8 cellular contexts compared by ENCODE assay signal in genomic region chr11:119029340-119030028, GRCh38. TPM values are rescaled to one million over a fixed set of nuclear protein-coding genes. Genes with fewer than 3 reads are reported as not detected.
A peak's percentile ranks its signal among the peaks of the same experiment; 100 is the strongest.
DNase-seq lines count a peak whose midpoint lies in the region; ATAC-seq, FAIRE-seq and TF ChIP-seq lines count a peak whose summit lies in the region.

No MANE protein-coding gene starts in this region.

- H4K20me1 ChIP-seq in BLaER1 = no peaks in the 10 kb centered on the region

- peak overlapping the region; percentile 72; the same call in 1 of the 2 replicates for H3K27ac ChIP-seq in BLaER1
- H3K27ac ChIP-seq in ascending aorta = peak overlapping the region; percentile 61 to 77
- peak overlapping the region; percentile 94 to 95 for H3K27ac ChIP-seq in kidney (ENCODE audit: low read depth in 2 of 2, low read length in 2 of 2)

- intact Hi-C loops in ascending aorta (cut with DNase I) = loop anchor here (1.0 to 2.0 kb wide), 2 partner anchors 11 to 31 kb away; partner anchors contain the start of genes CENATAC, RPS25 and TRAPPC4
- intact Hi-C loops in kidney (cut with DNase I) = no loop called here

- H3K4me3 ChIP-seq in BLaER1 (peak overlapping the region; percentile 85), ascending aorta (peak overlapping the region; percentile 84 to 89), kidney (ENCODE audit: low read length in 2 of 2) (peak overlapping the region; percentile 78 to 91)

- ATAC-seq in GM21367 (IDR thresholded peaks at IDR 0.05; ENCODE audit: unreplicated experiment) = peak; percentile 6

- peaks cover 45% of the 10 kb centered on the region for H3K36me3 ChIP-seq in BLaER1
- H3K36me3 ChIP-seq in ascending aorta = peaks cover 0 to 13% of the 10 kb centered on the region in 2 donors
- H3K36me3 ChIP-seq in kidney (ENCODE audit: control insufficient read depth in 1 of 2, insufficient read depth in 2 of 2, low read length in 2 of 2) = peaks cover 19 to 25% of the 10 kb centered on the region in 2 donors

- H3K4me2 ChIP-seq in BLaER1 = peak overlapping the region; percentile 98

- no peak for FAIRE-seq in kidney (lab: Jason Lieb, UNC)

- H3K9ac ChIP-seq in BLaER1 (peak overlapping the region; percentile 79), kidney (ENCODE audit: low read length in 2 of 2) (peak overlapping the region; percentile 67 to 89)

- no peak for TF ChIP-seq CTCF in ascending aorta (IDR thresholded peaks at IDR 0.05)
- TF ChIP-seq CTCF in kidney (IDR thresholded peaks at IDR 0.05; ENCODE audit: borderline replicate concordance, extremely low read depth, insufficient read depth) = no peak

- DNase-seq in MV-4-11 (lab: John Stamatoyannopoulos, UW) (peak; percentile 21), ascending aorta (ENCODE audit: low spot score in 2 of 2) (no peak), kidney (peak; percentile 83), NCI-H128 (lab: John Stamatoyannopoulos, UW; ENCODE audit: unreplicated experiment) (no peak), AG20443 (ENCODE audit: low spot score) (no peak)
- DNase-seq in stimulated activated CD4-positive, alpha-beta T cell treated with anti-CD3 and anti-CD28 coated beads, Interleukin-2, amount 100 ng/mL, for 24 hours = peak; percentile 52 to 67

- H3K27me3 ChIP-seq in BLaER1 = no peaks in the 10 kb centered on the region
- H3K27me3 ChIP-seq in ascending aorta = no peaks in the 10 kb centered on the region

- H3K9me3 ChIP-seq in BLaER1 = no peaks in the 10 kb centered on the region
- H3K9me3 ChIP-seq in ascending aorta = no peaks in the 10 kb centered on the region
- no peaks in the 10 kb centered on the region for H3K9me3 ChIP-seq in kidney (ENCODE audit: control insufficient read depth in 1 of 2, low read length in 2 of 2)

- peaks cover 34% of the 10 kb centered on the region for H3K4me1 ChIP-seq in BLaER1
- H3K4me1 ChIP-seq in ascending aorta = peaks cover 5 to 13% of the 10 kb centered on the region in 2 donors
- H3K4me1 ChIP-seq in kidney (ENCODE audit: control insufficient read depth in 1 of 2, insufficient read depth in 1 of 2, low read depth in 1 of 2, low read length in 2 of 2) = peaks cover 30 to 33% of the 10 kb centered on the region in 2 donors

RNA-seq across cellular contexts. Expression of gene SLC37A4, which starts 1.2 kb away (rescaled TPM):
- 21.2 TPM for total RNA-seq in ascending aorta
- 49.5 TPM for total RNA-seq in kidney
- 115 TPM for polyA plus RNA-seq in kidney (ENCODE audit: insufficient read depth, low read depth, low replicate concordance)

RNA-seq across cellular contexts. Expression of gene TRAPPC4, which starts 10.9 kb away (rescaled TPM):
- total RNA-seq in ascending aorta (41.0 TPM), kidney (82.6 TPM)
- 136 TPM for polyA plus RNA-seq in kidney (ENCODE audit: insufficient read depth, low read depth, low replicate concordance)

RNA-seq across cellular contexts. Expression of gene RPS25, which starts 11.3 kb away (rescaled TPM):
- 857 TPM for total RNA-seq in ascending aorta
- 852 TPM for total RNA-seq in kidney
- polyA plus RNA-seq in kidney (ENCODE audit: insufficient read depth, low read depth, low replicate concordance) = 1,047 TPM

RNA-seq across cellular contexts. Expression of gene HYOU1, which starts 27.5 kb away (rescaled TPM):
- total RNA-seq in ascending aorta (98.4 TPM), kidney (187 TPM)
- polyA plus RNA-seq in kidney (ENCODE audit: insufficient read depth, low read depth, low replicate concordance) = 69.0 TPM

RNA-seq across cellular contexts. Expression of gene CENATAC, which starts 31.5 kb away (rescaled TPM):
- 67.7 TPM for total RNA-seq in ascending aorta
- total RNA-seq in kidney = 45.0 TPM
- 19.8 TPM for polyA plus RNA-seq in kidney (ENCODE audit: insufficient read depth, low read depth, low replicate concordance)

Comparison
In these comparisons a context has a peak if more than half of its experiments do, and no peak if none do; other contexts are left out.
1. DNase-seq: peak in MV-4-11 (single experiment), kidney (single experiment) and stimulated activated CD4-positive, alpha-beta T cell treated with anti-CD3 and anti-CD28 coated beads, Interleukin-2, amount 100 ng/mL, for 24 hours (2 of 2); none in ascending aorta (0 of 2), NCI-H128 (single experiment) and AG20443 (single experiment).
2. Peak in every context shown above with its lines, with median percentiles within 50 percentile points of each other: H3K27ac ChIP-seq and H3K4me3 ChIP-seq.